17 cellular contexts compared by ENCODE assay signal in genomic region chr3:136351905-136352304, GRCh38.
A peak's percentile ranks its signal among the peaks of the same experiment; 100 is the strongest.
DNase-seq lines count a peak whose midpoint lies in the region; ATAC-seq and TF ChIP-seq lines count a peak whose summit lies in the region.
"Had no signal": no experiment of that assay in that cellular context is flagged by ENCODE, and none has a peak within 500 bp of the region (broad histone marks: within the 10 kb centered on the region; RNA-seq: fewer than 3 reads in every experiment).

No MANE protein-coding gene starts in this region.

- BruUV-seq in OCI-LY7 (replicated peaks; lab: Mats Ljungman, UMichigan): no TSS peak

- H3K4me1 ChIP-seq in OCI-LY7 (ENCODE audit: insufficient read depth, low read length, poor library complexity, severe bottlenecking) (no peaks in the 10 kb centered on the region), esophagus muscularis mucosa (peaks cover 19 to 28% (median 27%) of the 10 kb centered on the region in 4 donors), testis (no peaks in the 10 kb centered on the region), tibial artery (peaks cover 0 to 18% (median 9%) of the 10 kb centered on the region in 4 donors)

- H3K36me3 ChIP-seq in OCI-LY7 (ENCODE audit: insufficient read depth, low read length): peaks cover 54% of the 10 kb centered on the region
- H3K36me3 ChIP-seq in esophagus muscularis mucosa: peaks cover 0 to 27% (median 15%) of the 10 kb centered on the region in 4 donors
- H3K36me3 ChIP-seq in testis (ENCODE audit: low read depth, missing control alignments): no peaks in the 10 kb centered on the region
- H3K36me3 ChIP-seq in tibial artery: peaks cover 0 to 34% (median 27%) of the 10 kb centered on the region in 3 donors

- CTCF ChIA-PET in activated naive CD4-positive, alpha-beta T cell treated with anti-CD3 and anti-CD28 coated beads for 36 hours (lab: Charles Lee): interaction anchor here (0.6 to 1.6 kb wide), 8 partner anchors 8 to 408 kb away, joined by 3 to 5 read pairs (median 3); no protein-coding TSS in a partner anchor
- CTCF ChIA-PET in OCI-LY7 (lab: Charles Lee; ENCODE audit: unreplicated experiment): interaction anchor here (1.1 kb wide), 1 partner anchor 401 kb away, joined by 3 read pairs; the partner anchor contains the start of gene STAG1

- H3K27me3 ChIP-seq in esophagus muscularis mucosa: no peaks in the 10 kb centered on the region
- no peaks in the 10 kb centered on the region for H3K27me3 ChIP-seq in testis
- H3K27me3 ChIP-seq in tibial artery: no peaks in the 10 kb centered on the region

- POLR2A ChIA-PET in OCI-LY7 (lab: Charles Lee): interaction anchor here (0.6 to 1.5 kb wide), 6 partner anchors 9 to 507 kb away, joined by 3 to 4 read pairs (median 4); no protein-coding TSS in a partner anchor

- no peak overlapping the region for H3K4me3 Mint-ChIP-seq in activated naive CD4-positive, alpha-beta T cell treated with anti-CD3 and anti-CD28 coated beads for 36 hours
- H3K4me3 Mint-ChIP-seq: stimulated activated naive B cell treated with anti-CD40 and anti-IgM and Interleukin-4, amounts not matched to agents 10 μg/mL and 1 μg/mL and 100 μg/mL, for 72 hours had no signal

- H3K9me3 Mint-ChIP-seq in activated naive CD4-positive, alpha-beta T cell treated with anti-CD3 and anti-CD28 coated beads for 36 hours: peaks cover 7% of the 10 kb centered on the region

- intact Hi-C loops in activated naive CD4-positive, alpha-beta T cell treated with anti-CD3 and anti-CD28 coated beads for 36 hours (cut with micrococcal nuclease): loop anchor here (2.0 kb wide), 1 partner anchor 101 kb away; the partner anchor contains the start of gene PCCB
- intact Hi-C loops in OCI-LY7 (cut with micrococcal nuclease; ENCODE audit: unreplicated experiment): no loop called here
- intact Hi-C loops in esophagus muscularis mucosa (cut with DNase I): no loop called here
- intact Hi-C loops in testis (cut with DNase I; ENCODE audit: low total_unique reads): no loop called here
- intact Hi-C loops in tibial artery (cut with DNase I; ENCODE audit: low total_unique reads): no loop called here

- peak; percentile 67 for TF ChIP-seq CTCF in OCI-LY7 (conservative IDR thresholded peaks at IDR 0.05; ENCODE audit: low read length)
- TF ChIP-seq CTCF in esophagus muscularis mucosa (IDR thresholded peaks at IDR 0.05): peak in 1 of 3 experiments; percentile 4
- peak in 2 of 3 experiments; percentile 4 to 59 for TF ChIP-seq CTCF in testis (IDR thresholded peaks at IDR 0.05)
- no peak for TF ChIP-seq CTCF in tibial artery (IDR thresholded peaks at IDR 0.05)

- no peak overlapping the region for H3K4me2 ChIP-seq in OCI-LY7 (ENCODE audit: low read length)

- no peak overlapping the region for H2AFZ ChIP-seq in OCI-LY7 (ENCODE audit: low read length)

- no peak overlapping the region for H3K4me3 ChIP-seq in OCI-LY7 (ENCODE audit: low read depth, low read length, poor library complexity, severe bottlenecking)
- H3K4me3 ChIP-seq in esophagus muscularis mucosa: no peak overlapping the region
- no peak overlapping the region for H3K4me3 ChIP-seq in testis
- H3K4me3 ChIP-seq in tibial artery: no peak overlapping the region
- H3K4me3 ChIP-seq: lung had no signal

- ATAC-seq in GM21529 (IDR thresholded peaks at IDR 0.05; ENCODE audit: unreplicated experiment): no peak
- ATAC-seq: stimulated activated naive B cell treated with anti-CD40 and anti-IgM and Interleukin-4, amounts not matched to agents 10 μg/mL and 1 μg/mL and 100 μg/mL, for 72 hours had no signal

- H3K27me3 Mint-ChIP-seq in activated naive CD4-positive, alpha-beta T cell treated with anti-CD3 and anti-CD28 coated beads for 36 hours (ENCODE audit: low read depth): no peaks in the 10 kb centered on the region
- H3K27me3 Mint-ChIP-seq: stimulated activated naive B cell treated with anti-CD40 and anti-IgM and Interleukin-4, amounts not matched to agents 10 μg/mL and 1 μg/mL and 100 μg/mL, for 72 hours had no signal

- H3K9me3 ChIP-seq in OCI-LY7 (ENCODE audit: low read length): no peaks in the 10 kb centered on the region
- no peaks in the 10 kb centered on the region for H3K9me3 ChIP-seq in esophagus muscularis mucosa
- H3K9me3 ChIP-seq in testis: no peaks in the 10 kb centered on the region
- peaks cover 0 to 5% (median 0%) of the 10 kb centered on the region in 3 donors for H3K9me3 ChIP-seq in tibial artery

- H3K36me3 Mint-ChIP-seq in activated naive CD4-positive, alpha-beta T cell treated with anti-CD3 and anti-CD28 coated beads for 36 hours (ENCODE audit: low read depth): peaks cover 17% of the 10 kb centered on the region

- no peaks in the 10 kb centered on the region for H3K79me2 ChIP-seq in OCI-LY7 (ENCODE audit: insufficient read depth, low read depth, low read length)

- no peak for DNase-seq in activated naive CD4-positive, alpha-beta T cell treated with anti-CD3 and anti-CD28 coated beads for 36 hours
- DNase-seq in activated naive CD4-positive, alpha-beta T cell (lab: John Stamatoyannopoulos, UW): no peak
- DNase-seq in OCI-LY7 (ENCODE audit: low spot score): no peak
- no peak for DNase-seq in esophagus muscularis mucosa (ENCODE audit: extremely low spot score)
- DNase-seq in testis: no peak
- no peak for DNase-seq in NCI-H146 treated with DMSO at 0.1 percent for 48 hours (lab: John Stamatoyannopoulos, UW; ENCODE audit: unreplicated experiment)
- no peak for DNase-seq in tibial artery
- DNase-seq: ACHN; activated CD4-positive, alpha-beta T cell treated with anti-CD3 and anti-CD28 coated beads for 48 hours; activated T-cell treated with anti-CD3 and anti-CD28 coated beads, Interleukin-2, amount 50 U/mL, for 48 hours; amniotic stem cell; Karpas-422; NCI-H1694 treated with DMSO at 0.1 percent for 48 hours; NCI-H510A; stimulated activated naive B cell treated with anti-CD40 and anti-IgM and Interleukin-4, amounts not matched to agents 10 μg/mL and 1 μg/mL and 100 μg/mL, for 72 hours had no signal

- no peak for TF ChIP-seq EP300 in esophagus muscularis mucosa (IDR thresholded peaks at IDR 0.05)

- 87% methylated on average over 3 of the region's 3 CpGs for WGBS in esophagus muscularis mucosa
- WGBS in testis, 2 donors: 78 to 86% methylated on average over 3 of the region's 3 CpGs

- no peaks in the 10 kb centered on the region for H4K20me1 ChIP-seq in OCI-LY7 (ENCODE audit: insufficient read depth, low read length)

- no peak for TF ChIP-seq POLR2A in esophagus muscularis mucosa (IDR thresholded peaks at IDR 0.05; ENCODE audit: low read depth)
- no peak for TF ChIP-seq POLR2A in testis (IDR thresholded peaks at IDR 0.05)

- H3K27ac ChIP-seq in OCI-LY7 (ENCODE audit: low read depth, low read length, poor library complexity, severe bottlenecking) (no peak overlapping the region), esophagus muscularis mucosa (replicated peaks in 1 of 4) (peak overlapping the region in 3 of 4 donors; percentile 8 to 84 (median 71)), testis (no peak overlapping the region), tibial artery (no peak overlapping the region)

- H3K9me2 ChIP-seq in OCI-LY7 (ENCODE audit: insufficient read depth, low read length): no peaks in the 10 kb centered on the region

- H3K27ac Mint-ChIP-seq in activated naive CD4-positive, alpha-beta T cell treated with anti-CD3 and anti-CD28 coated beads for 36 hours: peak overlapping the region; percentile 8
- H3K27ac Mint-ChIP-seq: stimulated activated naive B cell treated with anti-CD40 and anti-IgM and Interleukin-4, amounts not matched to agents 10 μg/mL and 1 μg/mL and 100 μg/mL, for 72 hours had no signal

- peaks cover 12% of the 10 kb centered on the region for H3K4me1 Mint-ChIP-seq in activated naive CD4-positive, alpha-beta T cell treated with anti-CD3 and anti-CD28 coated beads for 36 hours (ENCODE audit: low read depth)
- H3K4me1 Mint-ChIP-seq: stimulated activated naive B cell treated with anti-CD40 and anti-IgM and Interleukin-4, amounts not matched to agents 10 μg/mL and 1 μg/mL and 100 μg/mL, for 72 hours had no signal

Comparison
In these comparisons a context has a peak if more than half of its experiments do, and no peak if none do; other contexts are left out.
1. H3K27ac ChIP-seq: peak in esophagus muscularis mucosa (3 of 4); none in OCI-LY7 (single experiment), testis (0 of 2) and tibial artery (0 of 2).
2. CTCF ChIP-seq: peak in OCI-LY7 (single experiment) and testis (2 of 3); none in tibial artery (0 of 2).